Comparison of ENCODE assay signal across 15 cellular contexts in genomic region chr18:22210331-22210754, GRCh38. TPM values are rescaled to one million over a fixed set of nuclear protein-coding genes. Genes with fewer than 3 reads are reported as not detected.
DNase-seq lines count a peak whose midpoint lies in the region; TF ChIP-seq lines count a peak whose summit lies in the region.
"Had no signal": no experiment of that assay in that cellular context is flagged by ENCODE, and none has a peak within 500 bp of the region (broad histone marks: within the 10 kb centered on the region; RNA-seq: fewer than 3 reads in every experiment).

No MANE protein-coding gene starts in this region.

- H3K36me3 ChIP-seq in hepatocyte (replicated peaks; ENCODE audit: insufficient read depth, low read depth): no peaks in the 10 kb centered on the region
- no peaks in the 10 kb centered on the region for H3K36me3 ChIP-seq in smooth muscle cell (ENCODE audit: low read depth)
- no peaks in the 10 kb centered on the region for H3K36me3 ChIP-seq in H7 (replicated peaks; ENCODE audit: control insufficient read depth, insufficient read depth, low read length)
- H3K36me3 ChIP-seq: esophagus muscularis mucosa, sigmoid colon had no signal

- WGBS in hepatocyte (ENCODE audit: low lambda C conversion rate, missing lambda C conversion rate): 38% methylated on average over 3 of the region's 3 CpGs
- 20% methylated on average over 3 of the region's 3 CpGs for WGBS in smooth muscle cell (ENCODE audit: low lambda C conversion rate)

- TF ChIP-seq CTCF in cardiac fibroblast (IDR thresholded peaks at IDR 0.05; ENCODE audit: low read depth, low read length) (no peak), hepatocyte (IDR thresholded peaks at IDR 0.05; ENCODE audit: poor library complexity) (no peak), smooth muscle cell (IDR thresholded peaks at IDR 0.05; ENCODE audit: borderline replicate concordance, insufficient read depth, poor library complexity, severe bottlenecking) (no peak)

- peak overlapping the region; percentile 13 for H3K4me2 ChIP-seq in hepatocyte
- H3K4me2 ChIP-seq in smooth muscle cell: peak overlapping the region; percentile 51

- H3K79me2 ChIP-seq in hepatocyte: no peaks in the 10 kb centered on the region
- no peaks in the 10 kb centered on the region for H3K79me2 ChIP-seq in smooth muscle cell (ENCODE audit: low read depth)

- H4K20me1 ChIP-seq in hepatocyte (ENCODE audit: insufficient read depth, poor library complexity, severe bottlenecking): no peaks in the 10 kb centered on the region
- H4K20me1 ChIP-seq in smooth muscle cell (ENCODE audit: low read depth): peaks cover 5% of the 10 kb centered on the region

- H2AFZ ChIP-seq in hepatocyte (no peak overlapping the region), smooth muscle cell (ENCODE audit: low read depth) (no peak overlapping the region)

- H3K27ac ChIP-seq in hepatocyte (peak overlapping the region; percentile 81), smooth muscle cell (ENCODE audit: low read depth) (peak overlapping the region; percentile 47)
- H3K27ac ChIP-seq: esophagus muscularis mucosa, sigmoid colon had no signal

- peaks cover 4% of the 10 kb centered on the region for H3F3A ChIP-seq in smooth muscle cell (ENCODE audit: low read depth)

- H3K4me1 ChIP-seq in hepatocyte (ENCODE audit: insufficient read depth): peaks cover 16% of the 10 kb centered on the region
- no peaks in the 10 kb centered on the region for H3K4me1 ChIP-seq in smooth muscle cell (ENCODE audit: low read depth)

- H3K9ac ChIP-seq in smooth muscle cell (ENCODE audit: low read depth): no peak overlapping the region

- no peaks in the 10 kb centered on the region for H3K9me2 ChIP-seq in hepatocyte (replicated peaks; ENCODE audit: insufficient read depth)

- H3K4me3 ChIP-seq in cardiac fibroblast (replicated peaks in 1 of 2; ENCODE audit: low read depth in 2 of 2, low read length in 2 of 2) (no peak overlapping the region), hepatocyte (no peak overlapping the region), smooth muscle cell (no peak overlapping the region), H7 (ENCODE audit: insufficient read depth, low read depth, low read length) (no peak overlapping the region)
- H3K4me3 ChIP-seq: esophagus muscularis mucosa, K562, sigmoid colon had no signal

- H3K27me3 ChIP-seq in hepatocyte (no peaks in the 10 kb centered on the region), smooth muscle cell (ENCODE audit: low read depth) (no peaks in the 10 kb centered on the region), H7 (ENCODE audit: control insufficient read depth, insufficient read depth, low read length) (peaks cover 9% of the 10 kb centered on the region; the same call in 1 of the 2 replicates)
- H3K27me3 ChIP-seq: esophagus muscularis mucosa, sigmoid colon had no signal

- DNase-seq in HT-29 (ENCODE audit: low spot score) (peak; percentile 45), cardiac fibroblast (ENCODE audit: low read depth in 2 of 2) (peak; percentile 55 to 79), hepatocyte (ENCODE audit: low spot score) (peak; percentile 68), smooth muscle cell (lab: John Stamatoyannopoulos, UW; ENCODE audit: unreplicated experiment) (no peak), COLO829 (ENCODE audit: low spot score) (no peak), H7 (no peak), DMS53 treated with DMSO at 0.1 percent for 48 hours (lab: John Stamatoyannopoulos, UW; ENCODE audit: unreplicated experiment) (no peak)
- DNase-seq: activated CD4-positive, alpha-beta T cell treated with anti-CD3 and anti-CD28 coated beads, Interleukin-2, amount 50 U/mL, for 1 hour; activated naive CD8-positive, alpha-beta T cell treated with anti-CD3 and anti-CD28 coated beads for 36 hours; activated T-cell treated with anti-CD3 and anti-CD28 coated beads, Interleukin-2, amount 50 U/mL, for 24 hours; NCI-H1105 treated with DMSO at 0.1 percent for 48 hours; SIG-M5; sigmoid colon had no signal

- H3K9me3 ChIP-seq in hepatocyte (ENCODE audit: low read depth) (no peaks in the 10 kb centered on the region), smooth muscle cell (replicated peaks; ENCODE audit: low read depth) (no peaks in the 10 kb centered on the region)
- H3K9me3 ChIP-seq: esophagus muscularis mucosa, sigmoid colon had no signal

RNA-seq across cellular contexts. Expression of gene GATA6, which starts 41.0 kb away (rescaled TPM):
- 66.5 and 73.8 TPM in 2 replicates for total RNA-seq in HT-29 (2014; rRNA removed; shearing (Covaris generic))
- total RNA-seq in hepatocyte: 122 and 125 TPM in 2 replicates
- polyA plus RNA-seq in hepatocyte: 116 and 128 TPM in 2 replicates
- total RNA-seq in smooth muscle cell: 48.5 and 52.5 TPM in 2 replicates
- 39.2 and 49.9 TPM in 2 replicates for polyA plus RNA-seq in smooth muscle cell
- total RNA-seq in H7 (2014; rRNA removed; shearing (Covaris generic)): 8.8 and 37.7 TPM in 2 replicates
- total RNA-seq: activated naive CD8-positive, alpha-beta T cell treated with anti-CD3 and anti-CD28 coated beads for 36 hours had no signal

Comparison
In these comparisons a context has a peak if more than half of its experiments do, and no peak if none do; other contexts are left out.
1. DNase-seq: peak in HT-29 (single experiment), cardiac fibroblast (2 of 2) and hepatocyte (single experiment); none in smooth muscle cell (single experiment), COLO829 (single experiment), H7 (single experiment) and DMS53 treated with DMSO at 0.1 percent for 48 hours (single experiment).